In genomic region chr14:99515301-99516155, GRCh38 we compare ENCODE assay signal across 32 cellular contexts. TPM values are rescaled to one million over a fixed set of nuclear protein-coding genes. Genes with fewer than 3 reads are reported as not detected.
DNase-seq lines count a peak whose midpoint lies in the region; ATAC-seq, FAIRE-seq and TF ChIP-seq lines count a peak whose summit lies in the region.
"Had no signal": no experiment of that assay in that cellular context is flagged by ENCODE, and none has a peak within 500 bp of the region (broad histone marks: within the 10 kb centered on the region; RNA-seq: fewer than 3 reads in every experiment).

No MANE protein-coding gene starts in this region.

- BruUV-seq in HepG2 (replicated peaks; lab: Mats Ljungman, UMichigan): no TSS peak

- FAIRE-seq in HepG2 (lab: Jason Lieb, UNC): no peak
- FAIRE-seq: GM19239, TTC549 had no signal

- H3K4me1 ChIP-seq in heart left ventricle: peaks cover 0 to 19% (median 8%) of the 10 kb centered on the region in 12 donors
- no peaks in the 10 kb centered on the region for H3K4me1 ChIP-seq in HepG2 (ENCODE audit: insufficient read depth, low read length)
- peaks cover 14% of the 10 kb centered on the region for H3K4me1 ChIP-seq in suprapubic skin
- H3K4me1 ChIP-seq: colonic mucosa, SJCRH30 had no signal

- H3K9ac ChIP-seq in HepG2 (ENCODE audit: insufficient read depth, low read depth, low read length): no peak overlapping the region

- POLR2A ChIA-PET in HepG2 (lab: Yijun Ruan, JAX): no interaction called here

- CTCF ChIA-PET in HepG2 (lab: Yijun Ruan, JAX; ENCODE audit: low intra/inter-chr PET ratio, low total read pairs): interaction anchor here (1.2 kb wide), 1 partner anchor 113 kb away, joined by 4 read pairs; no protein-coding TSS in a partner anchor

- 87 to 91% (median 88%) methylated on average over 11 to 27 of the region's 27 CpGs for WGBS in heart left ventricle, 4 donors
- 100% methylated on average over 8 of the region's 27 CpGs for WGBS in HepG2 (ENCODE audit: low lambda C conversion rate)
- WGBS in suprapubic skin: 88% methylated on average over 8 of the region's 27 CpGs

- no peak overlapping the region for H3K4me3 ChIP-seq in heart left ventricle
- no peak overlapping the region for H3K4me3 ChIP-seq in WERI-Rb-1 (ENCODE audit: low read depth, low read length)
- no peak overlapping the region for H3K4me3 ChIP-seq in HepG2 (replicated peaks in 1 of 3; ENCODE audit: insufficient read depth in 1 of 3, low read depth in 2 of 3, low read length in 3 of 3)
- H3K4me3 ChIP-seq in suprapubic skin: no peak overlapping the region
- H3K4me3 ChIP-seq: BLaER1 treated with 17β-estradiol and CSF1 and Interleukin-3, amounts not matched to agents 10 nM and 100 nM; colonic mucosa; SJCRH30; upper lobe of right lung had no signal

- H3K4me2 ChIP-seq in HepG2 (ENCODE audit: low read depth, low read length): no peak overlapping the region

- intact Hi-C loops in heart left ventricle (cut with DNase I): loop anchor here in 1 of 10 donors (10.0 kb wide), 1 partner anchor 369 kb away; no protein-coding TSS in a partner anchor
- intact Hi-C loops in Right ventricle myocardium inferior (cut with DNase I): no loop called here
- intact Hi-C loops in HepG2 (cut with micrococcal nuclease; ENCODE audit: unreplicated experiment): no loop called here

- in situ Hi-C loops in HepG2 (cut with HindIII; ENCODE audit: extremely low pct_ligation_motif_present, low pct_unique_long_range_greater_than_20kb): no loop called here

- H3K27ac ChIP-seq in heart left ventricle (no peak overlapping the region), WERI-Rb-1 (no peak overlapping the region), HepG2 (ENCODE audit: extremely low read length, insufficient read depth, low read length) (no peak overlapping the region), suprapubic skin (no peak overlapping the region)
- H3K27ac ChIP-seq: BLaER1 treated with 17β-estradiol and CSF1 and Interleukin-3, amounts not matched to agents 10 nM and 100 nM; colonic mucosa; SJCRH30; upper lobe of right lung had no signal

- TF ChIP-seq EP300 in HepG2 (IDR thresholded peaks at IDR 0.05; ENCODE audit: low read depth in 2 of 2, low read length in 2 of 2) (no peak), HepG2 (CRISPR knock-in tag; IDR thresholded peaks at IDR 0.05; ENCODE audit: borderline replicate concordance) (no peak), suprapubic skin (IDR thresholded peaks at IDR 0.05) (no peak)

- H3K79me2 ChIP-seq in HepG2 (ENCODE audit: insufficient read depth, low read length): no peaks in the 10 kb centered on the region

- ATAC-seq in heart left ventricle (no peak), Right ventricle myocardium inferior (no peak), HepG2 (no peak), HG02798 (IDR thresholded peaks at IDR 0.05; ENCODE audit: poor library complexity, unreplicated experiment) (no peak)
- ATAC-seq: activated CD8-positive, alpha-beta T cell treated with anti-CD3 and anti-CD28 coated beads, Interleukin-2, amount 10 ng/mL, durations not matched to agents 7 days and 5 days; effector memory CD8-positive, alpha-beta T cell; esophagus mucosa; Panc1; upper lobe of right lung had no signal

- peaks cover 31% of the 10 kb centered on the region; the same call in 1 of the 2 replicates for H4K20me1 ChIP-seq in HepG2 (ENCODE audit: insufficient read depth, low read length)

- no peak for TF ChIP-seq RAD21 in HepG2 (CRISPR knock-in tag; IDR thresholded peaks at IDR 0.05)

- H3K36me3 ChIP-seq in heart left ventricle (peaks cover 0 to 47% (median 23%) of the 10 kb centered on the region in 9 donors), WERI-Rb-1 (peaks cover 75% of the 10 kb centered on the region), HepG2 (replicated peaks in 1 of 2; ENCODE audit: control insufficient read depth in 1 of 2, insufficient read depth in 2 of 2, low read length in 2 of 2) (peaks cover 18 to 46% of the 10 kb centered on the region in 2 experiments; a peak in 4 of 5 replicates), suprapubic skin (peaks cover 45% of the 10 kb centered on the region)
- H3K36me3 ChIP-seq: colonic mucosa, SJCRH30 had no signal

- H3K9me3 ChIP-seq in heart left ventricle (no peaks in the 10 kb centered on the region), WERI-Rb-1 (ENCODE audit: severe bottlenecking) (no peaks in the 10 kb centered on the region), HepG2 (ENCODE audit: low read length) (no peaks in the 10 kb centered on the region), suprapubic skin (no peaks in the 10 kb centered on the region)
- H3K9me3 ChIP-seq: BLaER1 treated with 17β-estradiol and CSF1 and Interleukin-3, amounts not matched to agents 10 nM and 100 nM; colonic mucosa; SJCRH30; upper lobe of right lung had no signal

- TF ChIP-seq CTCF in heart left ventricle (IDR thresholded peaks at IDR 0.05) (no peak), WERI-Rb-1 (IDR thresholded peaks at IDR 0.05; ENCODE audit: low read depth, low read length) (no peak), HepG2 (CRISPR knock-in tag; IDR thresholded peaks at IDR 0.05) (no peak), suprapubic skin (IDR thresholded peaks at IDR 0.05) (no peak)

- H3K27me3 ChIP-seq in heart left ventricle: no peaks in the 10 kb centered on the region
- H3K27me3 ChIP-seq in WERI-Rb-1 (ENCODE audit: insufficient read depth, low read depth, severe bottlenecking): no peaks in the 10 kb centered on the region
- no peaks in the 10 kb centered on the region for H3K27me3 ChIP-seq in HepG2 (ENCODE audit: control insufficient read depth in 1 of 2, insufficient read depth in 2 of 2, low read length in 2 of 2)
- H3K27me3 ChIP-seq in suprapubic skin: no peaks in the 10 kb centered on the region
- H3K27me3 ChIP-seq: BLaER1 treated with 17β-estradiol and CSF1 and Interleukin-3, amounts not matched to agents 10 nM and 100 nM; colonic mucosa; SJCRH30; upper lobe of right lung had no signal

- no peak overlapping the region for H2AFZ ChIP-seq in HepG2 (ENCODE audit: low read length)

- TF ChIP-seq POLR2A in heart left ventricle (IDR thresholded peaks at IDR 0.05): no peak
- no peak for TF ChIP-seq POLR2A in HepG2 (IDR thresholded peaks at IDR 0.05; ENCODE audit: insufficient read depth in 1 of 2, low read depth in 2 of 2, low read length in 2 of 2)
- TF ChIP-seq POLR2A in suprapubic skin (IDR thresholded peaks at IDR 0.05): no peak

- DNase-seq in heart left ventricle (peak in 4 of 5 donors; percentile 14 to 52 (median 24)), Right ventricle myocardium inferior (ENCODE audit: missing footprints) (no peak), WERI-Rb-1 (peak; percentile 11), HepG2 (ENCODE audit: low spot score) (no peak), suprapubic skin (ENCODE audit: low spot score in 2 of 2) (peak; percentile 61 to 77), NK-92 (lab: John Stamatoyannopoulos, UW; ENCODE audit: unreplicated experiment) (no peak)
- DNase-seq in stimulated activated naive CD4-positive, alpha-beta T cell (lab: John Stamatoyannopoulos, UW): no peak
- DNase-seq: activated CD8-positive, alpha-beta T cell treated with anti-CD3 and anti-CD28 coated beads, Interleukin-2, amount 10 ng/mL, durations not matched to agents 7 days and 5 days; activated naive CD4-positive, alpha-beta T cell treated with Interleukin-2 at 50 U/mL for 16 hours; amniotic stem cell; colonic mucosa; DMS79 treated with DMSO at 0.1 percent for 48 hours; effector memory CD8-positive, alpha-beta T cell; GF-D8; H7; KBM-7; MM.1S; NCI-H1417; NCI-H2081; NCI-H2227 treated with DMSO at 0.1 percent for 48 hours; NCI-H69; nucleus accumbens; SJCRH30; stimulated activated CD4-positive, alpha-beta T cell treated with anti-CD3 and anti-CD28 coated beads, Interleukin-2, amount 100 ng/mL, for 48 hours; T-helper 1 cell; upper lobe of right lung had no signal

RNA-seq across cellular contexts. Expression of gene CCNK, which starts 34.3 kb away (rescaled TPM):
- total RNA-seq in heart left ventricle (10 to 100 TPM; 11.8 to 35.3 (median 30.2) TPM), Right ventricle myocardium inferior (29.2 TPM), HepG2 (2016; rRNA removed; fragmentation: Illumina TruSeq; extraction: Trizol) (9.7 and 16.5 TPM in 2 replicates), suprapubic skin (10 to 100 TPM; 23.4 to 66.3 (median 39.0) TPM)
- polyA plus RNA-seq in heart left ventricle (10 to 100 TPM in 1 of 2 donors, 1 to 10 TPM in 1; 9.1 to 20.6 TPM), HepG2 (2011; rRNA removed) (4.9 and 14.0 TPM in 2 replicates)
- 5.1 and 6.8 TPM in 2 replicates for total RNA-seq in HepG2 (2016; cell fraction: cytosol; rRNA removed; fragmentation: Illumina TruSeq; extraction: Trizol; ENCODE audit: low read depth)
- total RNA-seq in HepG2 (2016; cell fraction: insoluble cytoplasmic fraction; rRNA removed; fragmentation: Illumina TruSeq; extraction: Trizol): 10.3 and 17.3 TPM in 2 replicates
- total RNA-seq in HepG2 (2016; cell fraction: membrane; rRNA removed; fragmentation: Illumina TruSeq; extraction: Trizol): 17.8 and 18.8 TPM in 2 replicates
- total RNA-seq in HepG2 (2016; cell fraction: nucleus; rRNA removed; fragmentation: Illumina TruSeq; extraction: Trizol): 27.1 and 31.3 TPM in 2 replicates
- 4.0 and 5.4 TPM in 2 replicates for polyA plus RNA-seq in HepG2 (2011; cell fraction: cytosol; rRNA removed)
- polyA plus RNA-seq in HepG2 (2011; cell fraction: nucleus; rRNA removed): 10.8 and 10.9 TPM in 2 replicates
- polyA plus RNA-seq in HepG2 (2012): 25.5 and 37.8 TPM in 2 replicates
- 13.3 and 14.2 TPM in 2 replicates for polyA plus RNA-seq in HepG2 (2016; cell fraction: cytosol; fragmentation: Illumina TruSeq; extraction: Trizol; ENCODE audit: low read depth)
- 30.0 and 42.2 TPM in 2 replicates for polyA plus RNA-seq in HepG2 (2016; cell fraction: insoluble cytoplasmic fraction; fragmentation: Illumina TruSeq; extraction: Trizol; ENCODE audit: low read depth)
- polyA plus RNA-seq in HepG2 (2016; cell fraction: membrane; fragmentation: Illumina TruSeq; extraction: Trizol; ENCODE audit: low read depth): 26.4 and 33.9 TPM in 2 replicates
- 35.3 and 41.4 TPM in 2 replicates for polyA plus RNA-seq in HepG2 (2016; cell fraction: nucleus; fragmentation: Illumina TruSeq; extraction: Trizol; ENCODE audit: insufficient read depth, low read depth)
- polyA minus RNA-seq in HepG2 (2011; rRNA and poly(A)+ RNA removed; ENCODE audit: low replicate concordance): 10.0 and 16.9 TPM in 2 replicates
- polyA minus RNA-seq in HepG2 (2011; cell fraction: cytosol; rRNA and poly(A)+ RNA removed): 15.8 and 19.7 TPM in 2 replicates
- 40.8 and 43.4 TPM in 2 replicates for polyA minus RNA-seq in HepG2 (2011; cell fraction: nucleus; rRNA and poly(A)+ RNA removed)

RNA-seq across cellular contexts. Expression of gene SETD3, which starts 34.9 kb away (rescaled TPM):
- total RNA-seq in heart left ventricle (100 to 1,000 TPM in 4 of 9 donors, 10 to 100 TPM in 5; 80.1 to 130 (median 99.4) TPM), Right ventricle myocardium inferior (97.2 TPM), HepG2 (2016; rRNA removed; fragmentation: Illumina TruSeq; extraction: Trizol) (67.1 and 71.2 TPM in 2 replicates), suprapubic skin (10 to 100 TPM; 50.2 to 57.5 (median 54.8) TPM)
- polyA plus RNA-seq in heart left ventricle (10 to 100 TPM; 49.7 to 81.7 TPM), HepG2 (2011; rRNA removed) (26.6 and 30.3 TPM in 2 replicates)
- total RNA-seq in HepG2 (2016; cell fraction: cytosol; rRNA removed; fragmentation: Illumina TruSeq; extraction: Trizol; ENCODE audit: low read depth): 486 and 562 TPM in 2 replicates
- 65.7 and 69.4 TPM in 2 replicates for total RNA-seq in HepG2 (2016; cell fraction: insoluble cytoplasmic fraction; rRNA removed; fragmentation: Illumina TruSeq; extraction: Trizol)
- total RNA-seq in HepG2 (2016; cell fraction: membrane; rRNA removed; fragmentation: Illumina TruSeq; extraction: Trizol): 174 and 189 TPM in 2 replicates
- 32.6 and 38.0 TPM in 2 replicates for total RNA-seq in HepG2 (2016; cell fraction: nucleus; rRNA removed; fragmentation: Illumina TruSeq; extraction: Trizol)
- polyA plus RNA-seq in HepG2 (2011; cell fraction: cytosol; rRNA removed): 17.9 and 21.3 TPM in 2 replicates
- 9.0 and 9.6 TPM in 2 replicates for polyA plus RNA-seq in HepG2 (2011; cell fraction: nucleus; rRNA removed)
- 30.1 and 35.9 TPM in 2 replicates for polyA plus RNA-seq in HepG2 (2012)
- 31.4 and 32.0 TPM in 2 replicates for polyA plus RNA-seq in HepG2 (2016; cell fraction: cytosol; fragmentation: Illumina TruSeq; extraction: Trizol; ENCODE audit: low read depth)
- 60.4 and 64.7 TPM in 2 replicates for polyA plus RNA-seq in HepG2 (2016; cell fraction: insoluble cytoplasmic fraction; fragmentation: Illumina TruSeq; extraction: Trizol; ENCODE audit: low read depth)
- 47.6 and 54.1 TPM in 2 replicates for polyA plus RNA-seq in HepG2 (2016; cell fraction: membrane; fragmentation: Illumina TruSeq; extraction: Trizol; ENCODE audit: low read depth)
- 32.3 and 34.4 TPM in 2 replicates for polyA plus RNA-seq in HepG2 (2016; cell fraction: nucleus; fragmentation: Illumina TruSeq; extraction: Trizol; ENCODE audit: insufficient read depth, low read depth)
- 45.8 and 74.7 TPM in 2 replicates for polyA minus RNA-seq in HepG2 (2011; rRNA and poly(A)+ RNA removed; ENCODE audit: low replicate concordance)
- polyA minus RNA-seq in HepG2 (2011; cell fraction: cytosol; rRNA and poly(A)+ RNA removed): 54.3 and 55.8 TPM in 2 replicates
- polyA minus RNA-seq in HepG2 (2011; cell fraction: nucleus; rRNA and poly(A)+ RNA removed): 34.1 and 34.2 TPM in 2 replicates

Comparison
In these comparisons a context has a peak if more than half of its experiments do, and no peak if none do; other contexts are left out.
1. DNase-seq: peak in heart left ventricle (4 of 5), WERI-Rb-1 (single experiment) and suprapubic skin (2 of 2); none in Right ventricle myocardium inferior (single experiment), HepG2 (single experiment), stimulated activated naive CD4-positive, alpha-beta T cell (0 of 6) and NK-92 (single experiment).